8 cellular contexts compared by ENCODE assay signal in the genomic region with DNA sequence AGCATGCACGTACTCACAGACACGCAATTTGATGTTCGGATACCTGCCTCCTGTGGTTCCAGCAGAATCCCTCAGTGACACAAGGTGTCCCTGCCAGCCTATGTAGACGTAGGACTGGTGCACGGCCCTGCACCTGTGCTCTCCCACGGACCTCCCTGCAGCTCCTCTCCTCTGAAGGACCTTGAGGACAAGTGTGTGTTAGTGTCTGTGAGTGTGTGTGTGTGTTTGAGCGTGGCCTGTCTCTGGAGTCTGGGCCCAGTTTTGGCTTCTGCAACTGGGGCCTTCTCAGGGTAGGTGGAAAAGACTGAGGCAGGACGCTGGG. TPM values are rescaled to one million over a fixed set of nuclear protein-coding genes. Genes with fewer than 3 reads are reported as not detected.
DNase-seq lines count a peak whose midpoint lies in the region; ATAC-seq, FAIRE-seq and TF ChIP-seq lines count a peak whose summit lies in the region.

No MANE protein-coding gene starts in this region.

- peaks cover 18% of the 10 kb centered on the region for H3K4me1 Mint-ChIP-seq in neural crest cell

- H3K79me2 ChIP-seq in Loucy (ENCODE audit: insufficient read depth, low read length) = no peaks in the 10 kb centered on the region

- H3K27me3 Mint-ChIP-seq in neural crest cell (ENCODE audit: low read depth) = peaks cover 46% of the 10 kb centered on the region

- H3K36me3 ChIP-seq in BE2C (no peaks in the 10 kb centered on the region), Loucy (ENCODE audit: insufficient read depth, low read length) (no peaks in the 10 kb centered on the region), ectodermal cell (ENCODE audit: control insufficient read depth, insufficient read depth, low read length) (no peaks in the 10 kb centered on the region), small intestine (ENCODE audit: control insufficient read depth in 2 of 2, insufficient read depth in 2 of 2, low read length in 2 of 2) (no peaks in the 10 kb centered on the region)

- no peak for ATAC-seq in esophagus mucosa

- no peak for DNase-seq in BE2C
- DNase-seq in neural crest cell (ENCODE audit: low read depth, low spot score) = no peak
- no peak for DNase-seq in small intestine
- no peak for DNase-seq in HUDEP-2 (lab: John Stamatoyannopoulos, UW; ENCODE audit: unreplicated experiment in 76 of 76)
- no peak for DNase-seq in RWPE1 (ENCODE audit: low spot score)

- no peak overlapping the region for H3K9ac ChIP-seq in Loucy (ENCODE audit: low read depth, low read length, poor library complexity, severe bottlenecking)

- POLR2A ChIA-PET in RWPE1 (lab: Yijun Ruan, JAX; ENCODE audit: low non-redundant PET) = no interaction called here

- H3K4me3 Mint-ChIP-seq in neural crest cell = peak overlapping the region; percentile 82

- H3K27ac ChIP-seq in ectodermal cell (ENCODE audit: insufficient read depth, low read depth, low read length, poor library complexity, severe bottlenecking) (no peak overlapping the region), small intestine (ENCODE audit: low read depth in 1 of 2, low read length in 1 of 2) (no peak overlapping the region), RWPE1 (no peak overlapping the region)

- H3K4me2 ChIP-seq in Loucy (ENCODE audit: low read depth, low read length, poor library complexity, severe bottlenecking) = peak overlapping the region; percentile 71

- H3K9me3 ChIP-seq in BE2C = no peaks in the 10 kb centered on the region
- no peaks in the 10 kb centered on the region for H3K9me3 ChIP-seq in Loucy (ENCODE audit: insufficient read depth, low read depth, low read length)
- no peaks in the 10 kb centered on the region for H3K9me3 ChIP-seq in ectodermal cell (ENCODE audit: control insufficient read depth, low read length)
- H3K9me3 ChIP-seq in small intestine (ENCODE audit: control insufficient read depth, low read depth) = no peaks in the 10 kb centered on the region

- H3K9me3 Mint-ChIP-seq in neural crest cell = no peaks in the 10 kb centered on the region

- FAIRE-seq in small intestine (lab: Jason Lieb, UNC) = no peak

- H2AFZ ChIP-seq in Loucy (ENCODE audit: low read length) = no peak overlapping the region

- TF ChIP-seq CTCF in BE2C (IDR thresholded peaks at IDR 0.05; ENCODE audit: low read depth, low read length) (no peak), Loucy (conservative IDR thresholded peaks at IDR 0.05; ENCODE audit: low read length) (no peak), neural crest cell (conservative IDR thresholded peaks at IDR 0.05) (no peak), RWPE1 (conservative IDR thresholded peaks at IDR 0.05; ENCODE audit: low read depth) (no peak)

- H3K27me3 ChIP-seq in BE2C (no peaks in the 10 kb centered on the region), Loucy (ENCODE audit: insufficient read depth, low read length, poor library complexity, severe bottlenecking) (peaks cover 8% of the 10 kb centered on the region), ectodermal cell (ENCODE audit: control insufficient read depth, insufficient read depth, low read length, poor library complexity, severe bottlenecking) (peaks cover 76% of the 10 kb centered on the region), small intestine (ENCODE audit: control insufficient read depth in 2 of 2, insufficient read depth in 2 of 2, low read length in 2 of 2) (peaks cover 0 to 7% of the 10 kb centered on the region in 2 donors)

- peak overlapping the region; percentile 44; the same call in 1 of the 2 replicates for H3K4me3 ChIP-seq in BE2C (ENCODE audit: low read depth, low read length)
- H3K4me3 ChIP-seq in Loucy (ENCODE audit: low read length, poor library complexity, severe bottlenecking) = no peak overlapping the region
- peak overlapping the region; percentile 16 for H3K4me3 ChIP-seq in ectodermal cell (ENCODE audit: insufficient read depth, low read depth, low read length)
- H3K4me3 ChIP-seq in small intestine (ENCODE audit: low read depth in 1 of 2, low read length in 2 of 2) = no peak overlapping the region

- CTCF ChIA-PET in RWPE1 (lab: Yijun Ruan, JAX) = no interaction called here

- WGBS in ectodermal cell, 2 experiments = 33 to 37% methylated on average over 8 of the region's 8 CpGs
- WGBS in small intestine, 3 donors = 37 to 42% (median 37%) methylated on average over 8 of the region's 8 CpGs

- no peaks in the 10 kb centered on the region for H3K36me3 Mint-ChIP-seq in neural crest cell (ENCODE audit: low read depth)

- H4K20me1 ChIP-seq in Loucy (ENCODE audit: insufficient read depth, low read length, poor library complexity, severe bottlenecking) = no peaks in the 10 kb centered on the region

- H3F3A ChIP-seq in Loucy (ENCODE audit: low read depth) = no peaks in the 10 kb centered on the region

- H3K27ac Mint-ChIP-seq in neural crest cell (ENCODE audit: unreplicated experiment) = no peak overlapping the region

- H3K4me1 ChIP-seq in BE2C = no peaks in the 10 kb centered on the region
- H3K4me1 ChIP-seq in Loucy (ENCODE audit: insufficient read depth, low read length, poor library complexity, severe bottlenecking) = peaks cover 5% of the 10 kb centered on the region
- peaks cover 56% of the 10 kb centered on the region for H3K4me1 ChIP-seq in ectodermal cell (ENCODE audit: control insufficient read depth, insufficient read depth, low read length)
- H3K4me1 ChIP-seq in small intestine (ENCODE audit: control insufficient read depth in 2 of 2, insufficient read depth in 1 of 2, low read depth in 1 of 2, low read length in 1 of 2) = no peaks in the 10 kb centered on the region

- no peaks in the 10 kb centered on the region for H3K9me2 ChIP-seq in Loucy (replicated peaks; ENCODE audit: low read depth, low read length)

RNA-seq across cellular contexts. Expression of a gene that starts 22.5 kb away (rescaled TPM):
- not detected for polyA plus RNA-seq in BE2C (2012; ENCODE audit: insufficient read depth, insufficient read length, low read depth)
- 19.6 TPM for polyA plus RNA-seq in ectodermal cell (2013, experiment 1 of 4)
- polyA plus RNA-seq in ectodermal cell (2013, experiment 2 of 4) = 30.9 TPM
- 23.8 TPM for polyA plus RNA-seq in ectodermal cell (2013, experiment 3 of 4)
- polyA plus RNA-seq in ectodermal cell (2013, experiment 4 of 4) = 21.4 TPM
- total RNA-seq in neural crest cell (not detected in 2 replicates), esophagus mucosa (not detected)
- under 1 TPM in 1 of 3 donors, not detected in 2; 0.01 TPM for polyA plus RNA-seq in small intestine

Comparison
In these comparisons a context has a peak if more than half of its experiments do, and no peak if none do; other contexts are left out.
1. H3K4me3 ChIP-seq: peak in BE2C (single experiment) and ectodermal cell (single experiment); none in Loucy (single experiment) and small intestine (0 of 2).